In genomic region chr6:36245572-36246031, GRCh38 we compare ENCODE assay signal across 15 cellular contexts. TPM values are rescaled to one million over a fixed set of nuclear protein-coding genes. Genes with fewer than 3 reads are reported as not detected.
A peak's percentile ranks its signal among the peaks of the same experiment; 100 is the strongest.
DNase-seq lines count a peak whose midpoint lies in the region; ATAC-seq and TF ChIP-seq lines count a peak whose summit lies in the region.
"Had no signal": no experiment of that assay in that cellular context is flagged by ENCODE, and none has a peak within 500 bp of the region (broad histone marks: within the 10 kb centered on the region; RNA-seq: fewer than 3 reads in every experiment).

No MANE protein-coding gene starts in this region.

- H3K36me3 Mint-ChIP-seq in activated naive CD8-positive, alpha-beta T cell treated with anti-CD3 and anti-CD28 coated beads, Interleukin-2, amount 50 U/mL, for 24 hours (ENCODE audit: low read depth), result no peaks in the 10 kb centered on the region
- H3K36me3 Mint-ChIP-seq in memory B cell, result peaks cover 1% of the 10 kb centered on the region

- H4K20me1 ChIP-seq in HCT116 (ENCODE audit: insufficient read depth), result no peaks in the 10 kb centered on the region

- CTCF ChIA-PET in HCT116 (lab: Charles Lee), result interaction anchor here (0.9 kb wide), 1 partner anchor 57 kb away, joined by 3 read pairs; no protein-coding TSS in a partner anchor

- RAD21 ChIA-PET in HCT116 (lab: Charles Lee; ENCODE audit: low non-redundant PET in 1 of 2, low total read pairs in 2 of 2, uncharacterized antibody in 2 of 2, unreplicated experiment in 2 of 2), result no interaction called here

- no peaks in the 10 kb centered on the region for H3K9me3 Mint-ChIP-seq in activated naive CD8-positive, alpha-beta T cell treated with anti-CD3 and anti-CD28 coated beads, Interleukin-2, amount 50 U/mL, for 24 hours
- H3K9me3 Mint-ChIP-seq in memory B cell, result no peaks in the 10 kb centered on the region

- peak; percentile 14 for TF ChIP-seq POLR2A in HCT116 (IDR thresholded peaks at IDR 0.05; ENCODE audit: borderline replicate concordance, extremely low read depth, insufficient read depth, insufficient read length)

- no TSS peak for BruUV-seq in HCT116 (replicated peaks; lab: Mats Ljungman, UMichigan)

- peaks cover 2% of the 10 kb centered on the region for H3K27me3 Mint-ChIP-seq in activated naive CD8-positive, alpha-beta T cell treated with anti-CD3 and anti-CD28 coated beads, Interleukin-2, amount 50 U/mL, for 24 hours
- H3K27me3 Mint-ChIP-seq in memory B cell, result peaks cover 9% of the 10 kb centered on the region

- no peak overlapping the region for H3K4me3 ChIP-seq in HCT116 (replicated peaks in 1 of 2; ENCODE audit: low read depth in 1 of 2, low read length in 2 of 2)
- H3K4me3 ChIP-seq: ascending aorta had no signal

- H3K4me3 Mint-ChIP-seq in activated naive CD8-positive, alpha-beta T cell treated with anti-CD3 and anti-CD28 coated beads, Interleukin-2, amount 50 U/mL, for 24 hours, result no peak overlapping the region
- no peak overlapping the region for H3K4me3 Mint-ChIP-seq in memory B cell

- no peaks in the 10 kb centered on the region for H3K9me2 ChIP-seq in HCT116 (ENCODE audit: insufficient read depth)

- intact Hi-C loops in HCT116 (cut with micrococcal nuclease), result no loop called here

- H3K4me2 ChIP-seq in HCT116 (ENCODE audit: low read length), result no peak overlapping the region
- H3K4me2 ChIP-seq: KMS-11 had no signal

- no peaks in the 10 kb centered on the region for H3K79me2 ChIP-seq in HCT116 (ENCODE audit: insufficient read depth, low read length)

- H3K36me3 ChIP-seq in HCT116 (ENCODE audit: control insufficient read depth in 1 of 2, insufficient read depth in 2 of 2, low read length in 2 of 2), result no peaks in the 10 kb centered on the region
- H3K36me3 ChIP-seq: ascending aorta had no signal

- POLR2A ChIA-PET in HCT116 (lab: Charles Lee), result no interaction called here

- no peaks in the 10 kb centered on the region for H3K9me3 ChIP-seq in HCT116 (ENCODE audit: control insufficient read depth in 1 of 2, insufficient read depth in 1 of 2, low read depth in 1 of 2, low read length in 2 of 2)
- H3K9me3 ChIP-seq: ascending aorta had no signal

- no peak for TF ChIP-seq RAD21 in HCT116 (IDR thresholded peaks at IDR 0.05; ENCODE audit: low read depth)

- TF ChIP-seq CTCF in HCT116 (IDR thresholded peaks at IDR 0.05 in 2 of 3, conservative IDR thresholded peaks at IDR 0.05 in 1 of 3; ENCODE audit: borderline replicate concordance in 1 of 3, insufficient read depth in 1 of 3, low read depth in 2 of 3, low read length in 2 of 3), result no peak

- no peaks in the 10 kb centered on the region for H3K27me3 ChIP-seq in HCT116 (ENCODE audit: insufficient read depth, low read length)
- H3K27me3 ChIP-seq: ascending aorta had no signal

- H3K27ac Mint-ChIP-seq in activated naive CD8-positive, alpha-beta T cell treated with anti-CD3 and anti-CD28 coated beads, Interleukin-2, amount 50 U/mL, for 24 hours, result no peak overlapping the region
- no peak overlapping the region for H3K27ac Mint-ChIP-seq in memory B cell

- H3K4me1 ChIP-seq in HCT116 (ENCODE audit: control insufficient read depth in 1 of 2, insufficient read depth in 2 of 2, low read length in 2 of 2), result peaks cover 0 to 13% of the 10 kb centered on the region in 2 experiments; a peak in 2 of 4 replicates
- H3K4me1 ChIP-seq: ascending aorta had no signal

- H3K27ac ChIP-seq in HCT116 (ENCODE audit: low read depth, low read length), result no peak overlapping the region
- H3K27ac ChIP-seq: ascending aorta, KMS-11 had no signal

- no peak overlapping the region for H2AFZ ChIP-seq in HCT116 (ENCODE audit: low read depth, low read length, poor library complexity, severe bottlenecking)

- no peak overlapping the region for H3K9ac ChIP-seq in HCT116 (ENCODE audit: low read length)
- H3K9ac ChIP-seq: KMS-11 had no signal

- no peak for ATAC-seq in HCT116
- no peak for ATAC-seq in activated naive CD8-positive, alpha-beta T cell treated with anti-CD3 and anti-CD28 coated beads, Interleukin-2, amount 50 U/mL, for 24 hours
- ATAC-seq in memory B cell (ENCODE audit: low read depth), result peak; percentile 33
- no peak for ATAC-seq in HG03469 (IDR thresholded peaks at IDR 0.05; ENCODE audit: unreplicated experiment)

- DNase-seq in COR-L47 (lab: John Stamatoyannopoulos, UW), result peak; percentile 45
- no peak for DNase-seq in HCT116 (ENCODE audit: low read depth, low spot score)
- peak; percentile 9 for DNase-seq in activated naive CD8-positive, alpha-beta T cell treated with anti-CD3 and anti-CD28 coated beads, Interleukin-2, amount 50 U/mL, for 24 hours
- no peak for DNase-seq in memory B cell (ENCODE audit: low spot score in 2 of 2)
- DNase-seq in SK-N-DZ (ENCODE audit: low spot score), result no peak
- no peak for DNase-seq in putamen (ENCODE audit: low spot score)
- no peak for DNase-seq in cerebellum (ENCODE audit: low spot score)
- DNase-seq: activated CD4-positive, CD25-positive, alpha-beta regulatory T cell; DND-41; mesenchymal stem cell had no signal

- H3K4me1 Mint-ChIP-seq in activated naive CD8-positive, alpha-beta T cell treated with anti-CD3 and anti-CD28 coated beads, Interleukin-2, amount 50 U/mL, for 24 hours, result peaks cover 12% of the 10 kb centered on the region
- H3K4me1 Mint-ChIP-seq in memory B cell, result peaks cover 13% of the 10 kb centered on the region

TF ChIP-seq in HCT116, 20 proteins besides CTCF, POLR2A, EP300 and RAD21:
- TF ChIP-seq MAX (IDR thresholded peaks at IDR 0.05) (no peak), FOSL1 (IDR thresholded peaks at IDR 0.05; ENCODE audit: low read depth) (no peak), POLR2AphosphoS5 (IDR thresholded peaks at IDR 0.05; ENCODE audit: low read depth, low read length) (no peak), SRF (IDR thresholded peaks at IDR 0.05; ENCODE audit: low read depth) (no peak), TCF7L2 (IDR thresholded peaks at IDR 0.05; ENCODE audit: borderline replicate concordance, extremely low read depth, insufficient read depth, insufficient read length) (no peak), ELF1 (IDR thresholded peaks at IDR 0.05; ENCODE audit: borderline replicate concordance, low read depth) (no peak), ZNF274 (IDR thresholded peaks at IDR 0.05; ENCODE audit: low read depth, low read length) (no peak), SP1 (IDR thresholded peaks at IDR 0.05; ENCODE audit: low read depth) (no peak)
TF ChIP-seq in HCT116: peak in this region for 0.

RNA-seq across cellular contexts. Expression of gene PNPLA1, which starts 24.3 kb away (rescaled TPM):
- total RNA-seq in HCT116 (2021; ENCODE audit: unreplicated experiment), result 0.10 TPM
- polyA plus RNA-seq in HCT116 (2012), result 0.17 and 0.25 TPM in 2 replicates
- polyA plus RNA-seq in SK-N-DZ (2014; cell fraction: cytosol; rRNA removed), result not detected in 2 replicates
- polyA plus RNA-seq in SK-N-DZ (2014; cell fraction: nucleus; rRNA removed), result not detected in 2 replicates
- not detected for total RNA-seq in cerebellum
- total RNA-seq: ascending aorta, fibroblast of lung, subcutaneous adipose tissue had no signal

RNA-seq across cellular contexts. Expression of gene BRPF3, which starts 49.1 kb away (rescaled TPM):
- total RNA-seq in HCT116 (2021; ENCODE audit: unreplicated experiment) (20.3 TPM), cerebellum (27.7 TPM)
- 14.7 and 15.5 TPM in 2 replicates for polyA plus RNA-seq in HCT116 (2012)
- 10.7 and 13.1 TPM in 2 replicates for polyA plus RNA-seq in SK-N-DZ (2014; cell fraction: cytosol; rRNA removed)
- 7.7 and 13.7 TPM in 2 replicates for polyA plus RNA-seq in SK-N-DZ (2014; cell fraction: nucleus; rRNA removed)

Comparison
In these comparisons a context has a peak if more than half of its experiments do, and no peak if none do; other contexts are left out.
1. DNase-seq: peak in COR-L47 (single experiment) and activated naive CD8-positive, alpha-beta T cell treated with anti-CD3 and anti-CD28 coated beads, Interleukin-2, amount 50 U/mL, for 24 hours (single experiment); none in HCT116 (single experiment), memory B cell (0 of 2), SK-N-DZ (single experiment), putamen (single experiment) and cerebellum (single experiment).